In the genomic region with DNA sequence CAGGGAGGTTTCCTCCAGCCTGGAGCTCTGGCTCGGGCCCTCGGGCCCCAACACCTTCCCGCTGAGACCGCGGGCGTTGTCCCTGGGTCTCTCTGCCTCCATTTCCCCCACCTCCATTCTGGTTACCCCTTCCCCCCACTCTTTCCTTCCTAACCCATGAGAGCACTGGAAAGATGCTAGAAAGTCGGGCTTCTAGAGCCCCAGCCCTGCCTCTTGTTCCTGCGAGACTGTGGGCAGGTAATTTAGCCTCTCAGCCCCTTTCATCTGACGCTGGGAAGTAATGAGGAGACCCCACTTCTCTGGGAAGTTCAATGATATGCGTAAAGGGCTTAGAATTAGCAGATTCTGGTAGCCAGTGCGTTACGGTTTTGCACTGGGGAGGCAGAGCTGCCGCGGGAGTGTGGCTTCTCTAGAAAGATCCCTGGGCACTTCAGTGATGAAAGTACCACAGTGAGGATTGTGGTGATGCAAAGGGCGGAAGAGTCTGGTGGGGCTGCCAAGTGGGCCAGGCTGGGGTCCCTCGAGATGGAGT, we compare ENCODE assay signal across 1 cellular context.
TF ChIP-seq lines count a peak whose summit lies in the region.

No MANE protein-coding gene starts in this region.

TF ChIP-seq in K562, 482 proteins besides CTCF, POLR2A, EP300 and RAD21:
- TF ChIP-seq HNRNPLL (IDR thresholded peaks at IDR 0.05; ENCODE audit: low read depth, low read length, poor library complexity, severe bottlenecking) = peak; percentile 41
- no peak for TF ChIP-seq RBM15 (IDR thresholded peaks at IDR 0.05; ENCODE audit: insufficient read depth, low read length)
TF ChIP-seq in K562: peak in this region for 1.
